ENCODE assay signal across 9 cellular contexts in genomic region chr1:48817505-48818114, GRCh38. TPM values are rescaled to one million over a fixed set of nuclear protein-coding genes. Genes with fewer than 3 reads are reported as not detected.
A peak's percentile ranks its signal among the peaks of the same experiment; 100 is the strongest.
DNase-seq lines count a peak whose midpoint lies in the region; ATAC-seq, FAIRE-seq and TF ChIP-seq lines count a peak whose summit lies in the region.
"Had no signal": no experiment of that assay in that cellular context is flagged by ENCODE, and none has a peak within 500 bp of the region (broad histone marks: within the 10 kb centered on the region; RNA-seq: fewer than 3 reads in every experiment).

No MANE protein-coding gene starts in this region.

- TF ChIP-seq POLR2A in GM12891 (IDR thresholded peaks at IDR 0.05; ENCODE audit: low read depth, low read length): no peak

- peak; percentile 90 for TF ChIP-seq CTCF in AG10803 (conservative IDR thresholded peaks at IDR 0.05; ENCODE audit: low read length)

- peak; percentile 85 for FAIRE-seq in GM12891 (lab: Jason Lieb, UNC)

- DNase-seq in AG10803 (ENCODE audit: low read depth) (peak; percentile 48), GM12891 (ENCODE audit: insufficient read length, low spot score) (no peak), NCI-H460 (ENCODE audit: extremely low read depth, low read depth) (peak; percentile 37), astrocyte of the hippocampus (ENCODE audit: low read depth, low spot score) (peak; percentile 81), iPS DF 4.7 (ENCODE audit: extremely low read depth, low spot score) (peak; percentile 36)
- DNase-seq in stimulated activated CD4-positive, alpha-beta T cell treated with anti-CD3 and anti-CD28 coated beads, Interleukin-2, amount 100 ng/mL, for 48 hours: peak; percentile 1 to 7
- no peak for DNase-seq in stimulated activated naive CD4-positive, alpha-beta T cell treated with Interleukin-2 at 50 U/mL for 16 hours (lab: John Stamatoyannopoulos, UW)

- ATAC-seq in HG02938 (IDR thresholded peaks at IDR 0.05; ENCODE audit: unreplicated experiment): peak; percentile 83
- ATAC-seq: naive thymus-derived CD8-positive, alpha-beta T cell had no signal

- no peak overlapping the region for H3K4me3 ChIP-seq in AG10803 (ENCODE audit: low read length)

TF ChIP-seq in GM12891, 5 proteins besides CTCF, POLR2A, EP300 and RAD21:
- TF ChIP-seq PAX5 (IDR thresholded peaks at IDR 0.05; ENCODE audit: insufficient read depth, low read length, severe bottlenecking) (no peak), SPI1 (IDR thresholded peaks at IDR 0.05; ENCODE audit: low read depth, low read length) (no peak), POLR2AphosphoS5 (IDR thresholded peaks at IDR 0.05; ENCODE audit: low read depth, low read length) (no peak), POU2F2 (IDR thresholded peaks at IDR 0.05; ENCODE audit: low read depth, low read length) (no peak), TAF1 (IDR thresholded peaks at IDR 0.05; ENCODE audit: low read depth, low read length) (no peak)

RNA-seq across cellular contexts. Expression of gene BEND5, which starts 40.9 kb away (rescaled TPM):
- polyA plus RNA-seq in GM12891 (2012; ENCODE audit: low read depth, missing spikeins): 0.56 TPM
- total RNA-seq in NCI-H460 (2014; rRNA removed; shearing (Covaris generic)): not detected in 2 replicates
- not detected in 2 replicates for polyA plus RNA-seq in NCI-H460 (2014; cell fraction: nucleus; rRNA removed)

Comparison
In these comparisons a context has a peak if more than half of its experiments do, and no peak if none do; other contexts are left out.
1. DNase-seq: peak in AG10803 (single experiment), NCI-H460 (single experiment), astrocyte of the hippocampus (single experiment), iPS DF 4.7 (single experiment) and stimulated activated CD4-positive, alpha-beta T cell treated with anti-CD3 and anti-CD28 coated beads, Interleukin-2, amount 100 ng/mL, for 48 hours (2 of 2); none in GM12891 (single experiment) and stimulated activated naive CD4-positive, alpha-beta T cell treated with Interleukin-2 at 50 U/mL for 16 hours (single experiment).